ENCODE assay signal across 8 cellular contexts in genomic region chr10:129963076-129963830, GRCh38. TPM values are rescaled to one million over a fixed set of nuclear protein-coding genes. Genes with fewer than 3 reads are reported as not detected.
DNase-seq lines count a peak whose midpoint lies in the region; ATAC-seq lines count a peak whose summit lies in the region.

No MANE protein-coding gene starts in this region.

- H3K27ac Mint-ChIP-seq in T-helper 1 cell treated with Interleukin-12 subunit alpha and Interleukin-12 subunit beta and Interleukin-4 antibody, amounts not matched to agents 30 μg/mL and 1 μg/mL, for 36 hours: peak overlapping the region; percentile 63
- H3K27ac Mint-ChIP-seq in activated T-helper 1 cell treated with anti-CD3 and anti-CD28 coated beads, Interleukin-12 subunit alpha, Interleukin-12 subunit beta, Interleukin-2, Interleukin-4 antibody, amounts not matched to agents 30 ng/mL and 10 ng/mL and 1 ng/mL, durations not matched to agents 14 hours and 24 hours and 36 hours: peak overlapping the region; percentile 67
- H3K27ac Mint-ChIP-seq in stimulated activated naive CD8-positive, alpha-beta T cell treated with anti-CD3 and anti-CD28 coated beads, Interleukin-15, amount 100 ng/mL, for 72 hours: no peak overlapping the region

- ATAC-seq in stimulated activated naive CD8-positive, alpha-beta T cell treated with anti-CD3 and anti-CD28 coated beads, Interleukin-15, amount 100 ng/mL, for 72 hours: peak; percentile 29
- no peak for ATAC-seq in GM18861 (IDR thresholded peaks at IDR 0.05; ENCODE audit: unreplicated experiment)

- no peaks in the 10 kb centered on the region for H3K36me3 ChIP-seq in iPS-18a (ENCODE audit: control insufficient read depth, low read depth, low read length)

- H3K9me3 Mint-ChIP-seq in T-helper 1 cell treated with Interleukin-12 subunit alpha and Interleukin-12 subunit beta and Interleukin-4 antibody, amounts not matched to agents 30 μg/mL and 1 μg/mL, for 36 hours: no peaks in the 10 kb centered on the region
- H3K9me3 Mint-ChIP-seq in activated T-helper 1 cell treated with anti-CD3 and anti-CD28 coated beads, Interleukin-12 subunit alpha, Interleukin-12 subunit beta, Interleukin-2, Interleukin-4 antibody, amounts not matched to agents 30 ng/mL and 10 ng/mL and 1 ng/mL, durations not matched to agents 14 hours and 24 hours and 36 hours: no peaks in the 10 kb centered on the region
- H3K9me3 Mint-ChIP-seq in stimulated activated naive CD8-positive, alpha-beta T cell treated with anti-CD3 and anti-CD28 coated beads, Interleukin-15, amount 100 ng/mL, for 72 hours: no peaks in the 10 kb centered on the region

- H3K9ac ChIP-seq in iPS-18a (ENCODE audit: low read length): no peak overlapping the region

- peaks cover 64% of the 10 kb centered on the region for H3K27me3 Mint-ChIP-seq in T-helper 1 cell treated with Interleukin-12 subunit alpha and Interleukin-12 subunit beta and Interleukin-4 antibody, amounts not matched to agents 30 μg/mL and 1 μg/mL, for 36 hours (ENCODE audit: low read depth)
- peaks cover 51% of the 10 kb centered on the region for H3K27me3 Mint-ChIP-seq in activated T-helper 1 cell treated with anti-CD3 and anti-CD28 coated beads, Interleukin-12 subunit alpha, Interleukin-12 subunit beta, Interleukin-2, Interleukin-4 antibody, amounts not matched to agents 30 ng/mL and 10 ng/mL and 1 ng/mL, durations not matched to agents 14 hours and 24 hours and 36 hours (ENCODE audit: insufficient read depth)
- H3K27me3 Mint-ChIP-seq in stimulated activated naive CD8-positive, alpha-beta T cell treated with anti-CD3 and anti-CD28 coated beads, Interleukin-15, amount 100 ng/mL, for 72 hours: peaks cover 91% of the 10 kb centered on the region

- peaks cover 98% of the 10 kb centered on the region for H3K27me3 ChIP-seq in iPS-18a (ENCODE audit: control insufficient read depth, insufficient read depth, low read length)

- peaks cover 2% of the 10 kb centered on the region for H3K36me3 Mint-ChIP-seq in T-helper 1 cell treated with Interleukin-12 subunit alpha and Interleukin-12 subunit beta and Interleukin-4 antibody, amounts not matched to agents 30 μg/mL and 1 μg/mL, for 36 hours (ENCODE audit: low read depth)
- H3K36me3 Mint-ChIP-seq in activated T-helper 1 cell treated with anti-CD3 and anti-CD28 coated beads, Interleukin-12 subunit alpha, Interleukin-12 subunit beta, Interleukin-2, Interleukin-4 antibody, amounts not matched to agents 30 ng/mL and 10 ng/mL and 1 ng/mL, durations not matched to agents 14 hours and 24 hours and 36 hours (ENCODE audit: low read depth): peaks cover 2% of the 10 kb centered on the region

- H3K4me3 Mint-ChIP-seq in T-helper 1 cell treated with Interleukin-12 subunit alpha and Interleukin-12 subunit beta and Interleukin-4 antibody, amounts not matched to agents 30 μg/mL and 1 μg/mL, for 36 hours: peak overlapping the region; percentile 58
- H3K4me3 Mint-ChIP-seq in activated T-helper 1 cell treated with anti-CD3 and anti-CD28 coated beads, Interleukin-12 subunit alpha, Interleukin-12 subunit beta, Interleukin-2, Interleukin-4 antibody, amounts not matched to agents 30 ng/mL and 10 ng/mL and 1 ng/mL, durations not matched to agents 14 hours and 24 hours and 36 hours: no peak overlapping the region
- H3K4me3 Mint-ChIP-seq in stimulated activated naive CD8-positive, alpha-beta T cell treated with anti-CD3 and anti-CD28 coated beads, Interleukin-15, amount 100 ng/mL, for 72 hours: peak overlapping the region; percentile 86 to 89

- intact Hi-C loops in activated T-helper 1 cell treated with anti-CD3 and anti-CD28 coated beads, Interleukin-12 subunit alpha, Interleukin-12 subunit beta, Interleukin-2, Interleukin-4 antibody, amounts not matched to agents 30 ng/mL and 10 ng/mL and 1 ng/mL, durations not matched to agents 14 hours and 24 hours and 36 hours (cut with micrococcal nuclease): no loop called here

- H3K4me1 Mint-ChIP-seq in T-helper 1 cell treated with Interleukin-12 subunit alpha and Interleukin-12 subunit beta and Interleukin-4 antibody, amounts not matched to agents 30 μg/mL and 1 μg/mL, for 36 hours (ENCODE audit: low read depth): peaks cover 12% of the 10 kb centered on the region
- peaks cover 24% of the 10 kb centered on the region for H3K4me1 Mint-ChIP-seq in activated T-helper 1 cell treated with anti-CD3 and anti-CD28 coated beads, Interleukin-12 subunit alpha, Interleukin-12 subunit beta, Interleukin-2, Interleukin-4 antibody, amounts not matched to agents 30 ng/mL and 10 ng/mL and 1 ng/mL, durations not matched to agents 14 hours and 24 hours and 36 hours (ENCODE audit: low read depth)
- peaks cover 44% of the 10 kb centered on the region for H3K4me1 Mint-ChIP-seq in stimulated activated naive CD8-positive, alpha-beta T cell treated with anti-CD3 and anti-CD28 coated beads, Interleukin-15, amount 100 ng/mL, for 72 hours

- DNase-seq in T-helper 1 cell (no peak), NCI-H1436 treated with DMSO at 0.1 percent for 48 hours (lab: John Stamatoyannopoulos, UW) (no peak)
- DNase-seq in activated T-helper 1 cell treated with anti-CD3 and anti-CD28 coated beads, Interleukin-12 subunit alpha, Interleukin-12 subunit beta, Interleukin-2, Interleukin-4 antibody, amounts not matched to agents 30 ng/mL and 10 ng/mL and 1 ng/mL, durations not matched to agents 14 hours and 24 hours and 36 hours (ENCODE audit: low spot score): no peak
- DNase-seq in stimulated activated naive CD8-positive, alpha-beta T cell treated with anti-CD3 and anti-CD28 coated beads, Interleukin-15, amount 100 ng/mL, for 72 hours: peak in 1 of 2 donors; percentile 26
- no peak for DNase-seq in stimulated activated CD4-positive, alpha-beta T cell treated with anti-CD3 and anti-CD28 coated beads, Interleukin-4, amount 100 ng/mL, for 24 hours

- peak overlapping the region; percentile 59 for H3K4me3 ChIP-seq in iPS-18a (ENCODE audit: low read length)

- H3K9me3 ChIP-seq in iPS-18a (ENCODE audit: control insufficient read depth, low read depth, low read length): no peaks in the 10 kb centered on the region

- H3K4me1 ChIP-seq in iPS-18a (ENCODE audit: control insufficient read depth, low read depth, low read length): peaks cover 24% of the 10 kb centered on the region

- H3K27ac ChIP-seq in iPS-18a (ENCODE audit: low read length): no peak overlapping the region

RNA-seq across cellular contexts. Expression of gene EBF3, which starts 0.8 kb away (rescaled TPM):
- not detected in 2 replicates for total RNA-seq in activated T-helper 1 cell treated with anti-CD3 and anti-CD28 coated beads, Interleukin-12 subunit alpha, Interleukin-12 subunit beta, Interleukin-2, Interleukin-4 antibody, amounts not matched to agents 30 ng/mL and 10 ng/mL and 1 ng/mL, durations not matched to agents 14 hours and 24 hours and 36 hours

Comparison
In these comparisons a context has a peak if more than half of its experiments do, and no peak if none do; other contexts are left out.
1. H3K27ac Mint-ChIP-seq: peak in T-helper 1 cell treated with Interleukin-12 subunit alpha and Interleukin-12 subunit beta and Interleukin-4 antibody, amounts not matched to agents 30 μg/mL and 1 μg/mL, for 36 hours (single experiment) and activated T-helper 1 cell treated with anti-CD3 and anti-CD28 coated beads, Interleukin-12 subunit alpha, Interleukin-12 subunit beta, Interleukin-2, Interleukin-4 antibody, amounts not matched to agents 30 ng/mL and 10 ng/mL and 1 ng/mL, durations not matched to agents 14 hours and 24 hours and 36 hours (single experiment); none in stimulated activated naive CD8-positive, alpha-beta T cell treated with anti-CD3 and anti-CD28 coated beads, Interleukin-15, amount 100 ng/mL, for 72 hours (0 of 2).